ENCODE assay signal across 10 cellular contexts in genomic region chr2:43455735-43456642, GRCh38.
DNase-seq lines count a peak whose midpoint lies in the region; ATAC-seq and TF ChIP-seq lines count a peak whose summit lies in the region.
"Had no signal": no experiment of that assay in that cellular context is flagged by ENCODE, and none has a peak within 500 bp of the region (broad histone marks: within the 10 kb centered on the region; RNA-seq: fewer than 3 reads in every experiment).

No MANE protein-coding gene starts in this region.

- peaks cover 47% of the 10 kb centered on the region for H3K4me1 Mint-ChIP-seq in MCF 10A (ENCODE audit: insufficient read depth, unreplicated experiment)

- TF ChIP-seq CTCF in MCF 10A (IDR thresholded peaks at IDR 0.05; ENCODE audit: unreplicated experiment) (no peak), breast epithelium (IDR thresholded peaks at IDR 0.05) (no peak)

- H3K27me3 ChIP-seq in breast epithelium = no peaks in the 10 kb centered on the region

- H3K36me3 Mint-ChIP-seq in MCF 10A (ENCODE audit: insufficient read depth, unreplicated experiment) = peaks cover 8% of the 10 kb centered on the region

- no peak overlapping the region for H3K4me3 Mint-ChIP-seq in MCF 10A (ENCODE audit: unreplicated experiment)

- no peaks in the 10 kb centered on the region for H3K36me3 ChIP-seq in breast epithelium

- H3K9me3 ChIP-seq in breast epithelium = no peaks in the 10 kb centered on the region

- no peaks in the 10 kb centered on the region for H3K27me3 Mint-ChIP-seq in MCF 10A (ENCODE audit: insufficient read depth, unreplicated experiment)

- DNase-seq in MCF 10A (ENCODE audit: unreplicated experiment) (peak; percentile 48), breast epithelium (ENCODE audit: low spot score in 2 of 2) (no peak), SK-MEL-5 (ENCODE audit: low read depth, low spot score) (peak; percentile 26), iris pigment epithelial cell (ENCODE audit: low read depth) (peak; percentile 96), epidermal melanocyte (ENCODE audit: insufficient read length, low spot score) (no peak), NCI-H1092 treated with DMSO at 0.1 percent for 48 hours (lab: John Stamatoyannopoulos, UW) (no peak)
- DNase-seq in stimulated activated CD4-positive, alpha-beta T cell treated with anti-CD3 and anti-CD28 coated beads, Interleukin-4, amount 100 ng/mL, for 1 hour = no peak
- DNase-seq: activated naive CD4-positive, alpha-beta T cell treated with anti-CD3 and anti-CD28 coated beads, Interleukin-2, amount 50 U/mL, for 16 hours had no signal

- POLR2A ChIA-PET in MCF 10A (lab: Yijun Ruan, JAX) = interaction anchor here (0.6 to 1.8 kb wide), 14 partner anchors 8 to 369 kb away, joined by 3 to 10 read pairs (median 4); partner anchors contain the start of gene ZFP36L2

- intact Hi-C loops in MCF 10A (cut with micrococcal nuclease) (loop anchor here (2.0 kb wide), 1 partner anchor 29 kb away; no protein-coding TSS in a partner anchor), breast epithelium (cut with DNase I; ENCODE audit: low total_unique reads) (no loop called here)

- peaks cover 3 to 17% of the 10 kb centered on the region in 2 donors for H3K4me1 ChIP-seq in breast epithelium

- H3K9me3 Mint-ChIP-seq in MCF 10A (ENCODE audit: unreplicated experiment) = no peaks in the 10 kb centered on the region

- no TSS peak for BruUV-seq in MCF 10A (replicated peaks; lab: Mats Ljungman, UMichigan)

- H3K27ac ChIP-seq in breast epithelium = peak overlapping the region in 1 of 2 donors; percentile 2
- H3K27ac ChIP-seq: SK-N-MC had no signal

- in situ Hi-C loops in SK-MEL-5 (cut with HindIII; ENCODE audit: low pct_unique_long_range_greater_than_20kb, low sequenced_read_pairs) = no loop called here

- CTCF ChIA-PET in MCF 10A (lab: Yijun Ruan, JAX) = interaction anchor here (0.6 to 0.8 kb wide), 4 partner anchors 26 to 85 kb away, joined by 3 to 4 read pairs (median 3); no protein-coding TSS in a partner anchor

- H3K4me3 ChIP-seq in breast epithelium = no peak overlapping the region
- H3K4me3 ChIP-seq: SK-N-MC had no signal

- peak overlapping the region; percentile 78 for H3K27ac Mint-ChIP-seq in MCF 10A (ENCODE audit: low read depth, unreplicated experiment)

- TF ChIP-seq POLR2A in breast epithelium (IDR thresholded peaks at IDR 0.05) = no peak

- ATAC-seq in GM21825 (IDR thresholded peaks at IDR 0.05; ENCODE audit: unreplicated experiment) = no peak

Comparison
In these comparisons a context has a peak if more than half of its experiments do, and no peak if none do; other contexts are left out.
1. DNase-seq: peak in MCF 10A (single experiment), SK-MEL-5 (single experiment) and iris pigment epithelial cell (single experiment); none in breast epithelium (0 of 2), epidermal melanocyte (single experiment), stimulated activated CD4-positive, alpha-beta T cell treated with anti-CD3 and anti-CD28 coated beads, Interleukin-4, amount 100 ng/mL, for 1 hour (single experiment) and NCI-H1092 treated with DMSO at 0.1 percent for 48 hours (single experiment).